ENCODE assay signal across 8 cellular contexts in the genomic region with DNA sequence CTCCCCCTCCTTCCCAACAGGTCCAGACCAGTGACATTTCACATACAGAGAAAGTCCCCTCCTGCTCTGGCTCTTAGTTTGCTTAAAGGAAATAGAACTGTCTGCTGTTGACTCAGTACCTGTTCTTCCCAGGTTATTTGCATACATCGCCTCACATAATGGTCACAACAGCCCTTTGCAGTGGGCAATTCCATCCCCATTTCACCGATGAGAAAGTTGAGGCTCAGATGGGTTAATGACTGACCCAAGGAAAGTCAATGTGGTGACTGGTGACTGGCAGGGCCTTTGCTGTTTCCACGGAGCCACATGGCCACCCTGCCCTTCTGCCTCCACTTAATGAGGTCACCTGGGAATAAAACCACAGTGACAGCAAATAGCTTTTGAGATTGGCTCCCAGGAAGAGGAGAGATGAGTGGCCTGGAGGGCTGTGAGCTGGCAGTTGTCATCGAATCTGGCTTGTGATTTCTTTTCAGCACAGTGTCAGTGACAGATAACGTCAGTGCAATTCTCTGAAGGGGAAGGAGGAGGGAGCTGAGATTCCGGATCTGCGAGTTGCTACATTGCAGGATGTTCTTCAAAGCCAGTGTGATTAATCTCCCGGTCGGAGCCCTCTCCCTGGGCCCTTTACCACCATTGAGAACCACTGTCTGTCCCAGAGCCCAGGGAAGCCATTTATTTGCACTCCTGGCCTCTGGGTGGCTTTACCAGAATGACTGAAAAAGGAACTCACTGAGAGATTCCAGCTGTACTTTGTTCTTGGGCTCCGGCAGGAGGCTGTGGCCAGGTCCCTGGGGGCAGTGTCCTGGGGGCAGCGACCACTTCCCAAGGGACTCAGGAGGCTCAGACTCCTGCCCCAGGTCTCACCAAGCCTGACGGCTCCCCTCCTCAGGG.
A peak's percentile ranks its signal among the peaks of the same experiment; 100 is the strongest.
DNase-seq lines count a peak whose midpoint lies in the region; ATAC-seq and TF ChIP-seq lines count a peak whose summit lies in the region.

No MANE protein-coding gene starts in this region.

- TF ChIP-seq CTCF in AG10803 (conservative IDR thresholded peaks at IDR 0.05; ENCODE audit: low read length) (peak; percentile 10; the same call in 1 of the 2 replicates), tibial artery (IDR thresholded peaks at IDR 0.05) (no peak)

- no peak overlapping the region for H3K27ac ChIP-seq in tibial artery

- ATAC-seq in GM19023 (IDR thresholded peaks at IDR 0.05; ENCODE audit: unreplicated experiment) (peak; percentile 54), HG03095 (IDR thresholded peaks at IDR 0.05; ENCODE audit: unreplicated experiment) (peak; percentile 62), SK-N-SH treated with all-trans-retinoic acid at 6 μM for 48 hours (peak; percentile 65)

- H3K4me3 ChIP-seq in AG10803 (ENCODE audit: low read length) = no peak overlapping the region
- no peak overlapping the region for H3K4me3 ChIP-seq in tibial artery

- peaks cover 0 to 13% (median 6%) of the 10 kb centered on the region in 4 donors for H3K4me1 ChIP-seq in tibial artery

- no peaks in the 10 kb centered on the region for H3K36me3 ChIP-seq in tibial artery

- H3K27me3 ChIP-seq in tibial artery = no peaks in the 10 kb centered on the region

- no peaks in the 10 kb centered on the region for H3K9me3 ChIP-seq in tibial artery

- DNase-seq in AG10803 (ENCODE audit: low read depth) = peak; percentile 59
- peak; percentile 13 for DNase-seq in medulla oblongata (ENCODE audit: extremely low spot score)
- DNase-seq in tibial artery = no peak
- DNase-seq in NCI-H748 treated with DMSO at 0.1 percent for 48 hours (lab: John Stamatoyannopoulos, UW) = no peak
- DNase-seq in NCI-H146 (lab: John Stamatoyannopoulos, UW) = no peak

- intact Hi-C loops in tibial artery (cut with DNase I; ENCODE audit: low total_unique reads) = no loop called here

TF ChIP-seq in SK-N-SH treated with all-trans-retinoic acid at 6 μM for 48 hours, 23 proteins besides CTCF, POLR2A, EP300 and RAD21:
- TF ChIP-seq, protein P1, sequence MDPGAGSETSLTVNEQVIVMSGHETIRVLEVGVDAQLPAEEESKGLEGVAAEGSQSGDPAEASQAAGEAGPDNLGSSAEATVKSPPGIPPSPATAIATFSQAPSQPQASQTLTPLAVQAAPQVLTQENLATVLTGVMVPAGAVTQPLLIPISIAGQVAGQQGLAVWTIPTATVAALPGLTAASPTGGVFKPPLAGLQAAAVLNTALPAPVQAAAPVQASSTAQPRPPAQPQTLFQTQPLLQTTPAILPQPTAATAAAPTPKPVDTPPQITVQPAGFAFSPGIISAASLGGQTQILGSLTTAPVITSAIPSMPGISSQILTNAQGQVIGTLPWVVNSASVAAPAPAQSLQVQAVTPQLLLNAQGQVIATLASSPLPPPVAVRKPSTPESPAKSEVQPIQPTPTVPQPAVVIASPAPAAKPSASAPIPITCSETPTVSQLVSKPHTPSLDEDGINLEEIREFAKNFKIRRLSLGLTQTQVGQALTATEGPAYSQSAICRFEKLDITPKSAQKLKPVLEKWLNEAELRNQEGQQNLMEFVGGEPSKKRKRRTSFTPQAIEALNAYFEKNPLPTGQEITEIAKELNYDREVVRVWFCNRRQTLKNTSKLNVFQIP (CRISPR knock-in tag; IDR thresholded peaks at IDR 0.05; ENCODE audit: borderline replicate concordance, low read depth) = no peak
- peak; percentile 15; the same call in 1 of the 2 replicates for TF ChIP-seq TCF4 (CRISPR knock-in tag; IDR thresholded peaks at IDR 0.05; ENCODE audit: borderline replicate concordance)

Comparison
In these comparisons a context has a peak if more than half of its experiments do, and no peak if none do; other contexts are left out.
1. DNase-seq: peak in AG10803 (single experiment) and medulla oblongata (single experiment); none in tibial artery (0 of 2), NCI-H748 treated with DMSO at 0.1 percent for 48 hours (single experiment) and NCI-H146 (single experiment).
2. Peak in every context shown above with its lines, with median percentiles within 50 percentile points of each other: ATAC-seq.